Comparison of ENCODE assay signal across 8 cellular contexts in genomic region chr22:38114484-38115398, GRCh38. TPM values are rescaled to one million over a fixed set of nuclear protein-coding genes. Genes with fewer than 3 reads are reported as not detected.
DNase-seq lines count a peak whose midpoint lies in the region; ATAC-seq, FAIRE-seq and TF ChIP-seq lines count a peak whose summit lies in the region.

No MANE protein-coding gene starts in this region.

- H2BK5ac ChIP-seq in H1 (ENCODE audit: low read depth, low read length): 0 out of 2 replicates have a peak overlapping the region, but pooled peaks have one; percentile 60

- H2BK20ac ChIP-seq in H1 (ENCODE audit: low read length): peak overlapping the region; percentile 21; the same call in 1 of the 2 replicates

- H2AFZ ChIP-seq in H1 (ENCODE audit: low read length): no peak overlapping the region

- no peaks in the 10 kb centered on the region for H3K27me3 ChIP-seq in BJ (ENCODE audit: control insufficient read depth, insufficient read depth, low read length)
- no peaks in the 10 kb centered on the region for H3K27me3 ChIP-seq in NT2/D1 (ENCODE audit: insufficient read depth, insufficient read length)
- H3K27me3 ChIP-seq in H1 (replicated peaks in 1 of 4; ENCODE audit: control insufficient read depth in 3 of 4, extremely low read depth in 1 of 4, insufficient read depth in 3 of 4, low read length in 3 of 4): no peaks in the 10 kb centered on the region; a peak in 2 of 7 replicates

- no peak overlapping the region for H3K14ac ChIP-seq in H1 (ENCODE audit: insufficient read length)

- no peak overlapping the region for H3K4me3 Mint-ChIP-seq in activated CD8-positive, alpha-beta memory T cell treated with anti-CD3 and anti-CD28 coated beads, Interleukin-2, amount 10 ng/mL, durations not matched to agents 7 days and 5 days

- DNase-seq in BJ (ENCODE audit: low read depth) (peak; percentile 15), NT2/D1 (ENCODE audit: low read depth, low spot score) (peak; percentile 56), H1 (ENCODE audit: low read depth in 1 of 2, low spot score in 2 of 2) (peak in 1 of 2 experiments; percentile 99), mesenteric fat pad (ENCODE audit: low spot score) (peak; percentile 94)
- peak; percentile 85 for DNase-seq in activated CD8-positive, alpha-beta memory T cell treated with anti-CD3 and anti-CD28 coated beads, Interleukin-2, amount 10 ng/mL, durations not matched to agents 7 days and 5 days
- DNase-seq in stimulated activated CD8-positive, alpha-beta memory T cell treated with anti-CD3 and anti-CD28 coated beads, Interleukin-15, amount 100 ng/mL, for 4 hours (ENCODE audit: low read depth in 2 of 2): peak; percentile 29 to 35

- no peaks in the 10 kb centered on the region for H3K27me3 Mint-ChIP-seq in activated CD8-positive, alpha-beta memory T cell treated with anti-CD3 and anti-CD28 coated beads, Interleukin-2, amount 10 ng/mL, durations not matched to agents 7 days and 5 days

- H3K36me3 Mint-ChIP-seq in activated CD8-positive, alpha-beta memory T cell treated with anti-CD3 and anti-CD28 coated beads, Interleukin-2, amount 10 ng/mL, durations not matched to agents 7 days and 5 days: no peaks in the 10 kb centered on the region

- no peak; a peak in 1 of 3 replicates for TF ChIP-seq EP300 in H1 (IDR thresholded peaks at IDR 0.05; ENCODE audit: borderline replicate concordance in 1 of 2, low read depth in 2 of 2, low read length in 2 of 2)

- WGBS in H1 (ENCODE audit: extremely low coverage in 1 of 2, insufficient coverage in 1 of 2, insufficient read length in 1 of 2, insufficient replicate concordance in 2 of 2, low coverage in 1 of 2, low lambda C conversion rate in 2 of 2, missing lambda C conversion rate in 1 of 2), 2 experiments: 54% methylated on average over 31 of the region's 32 CpGs; no CpG with 5 or more reads in 1 of the 2 experiments

- no peak overlapping the region for H3K4me2 ChIP-seq in H1 (ENCODE audit: insufficient read depth in 1 of 2, low read depth in 2 of 2, low read length in 2 of 2)

- H4K5ac ChIP-seq in H1 (ENCODE audit: insufficient read length, low read depth, low read length): no peak overlapping the region

- H4K20me1 ChIP-seq in H1 (replicated peaks in 1 of 2; ENCODE audit: control insufficient read depth in 1 of 2, insufficient read depth in 2 of 2, low read length in 2 of 2): no peaks in the 10 kb centered on the region

- TF ChIP-seq POLR2A in H1 (IDR thresholded peaks at IDR 0.05; ENCODE audit: control extremely low read depth in 1 of 2, low read depth in 2 of 2, low read length in 2 of 2): no peak

- no peak overlapping the region for H3K23ac ChIP-seq in H1 (ENCODE audit: insufficient read length)

- ATAC-seq in activated CD8-positive, alpha-beta memory T cell treated with anti-CD3 and anti-CD28 coated beads, Interleukin-2, amount 10 ng/mL, durations not matched to agents 7 days and 5 days: peak; percentile 92
- ATAC-seq in GM18861 (IDR thresholded peaks at IDR 0.05; ENCODE audit: unreplicated experiment): no peak

- FAIRE-seq in H1 (lab: Jason Lieb, UNC): no peak

- H4K8ac ChIP-seq in H1 (ENCODE audit: extremely low read depth, insufficient read depth, low read length): peak overlapping the region; percentile 78; the same call in 1 of the 2 replicates

- no peaks in the 10 kb centered on the region for H3K79me1 ChIP-seq in H1 (ENCODE audit: low read depth, low read length)

- H3K4me1 Mint-ChIP-seq in activated CD8-positive, alpha-beta memory T cell treated with anti-CD3 and anti-CD28 coated beads, Interleukin-2, amount 10 ng/mL, durations not matched to agents 7 days and 5 days: peaks cover 2% of the 10 kb centered on the region

- no peak overlapping the region for H4K91ac ChIP-seq in H1 (replicated peaks; ENCODE audit: insufficient read length, low read length)

- POLR2A ChIA-PET in BJ (lab: Charles Lee) (no interaction called here), HEK293 (lab: Yijun Ruan, JAX) (interaction anchor here (0.6 to 1.5 kb wide), 4 partner anchors 8 to 81 kb away, joined by 3 read pairs; no protein-coding TSS in a partner anchor), H1 (lab: Charles Lee; ENCODE audit: partially characterized antibody) (interaction anchor here (1.0 to 1.3 kb wide), 4 partner anchors 9 to 80 kb away, joined by 3 to 4 read pairs (median 4); no protein-coding TSS in a partner anchor)

- CTCF ChIA-PET in BJ (lab: Yijun Ruan, JAX): interaction anchor here (0.6 to 2.9 kb wide), 41 partner anchors 9 to 239 kb away, joined by 3 to 30 read pairs (median 5); partner anchors contain the start of genes MAFF and PICK1
- CTCF ChIA-PET in HEK293 (lab: Yijun Ruan, JAX): interaction anchor here (0.6 to 4.5 kb wide), 51 partner anchors 8 to 964 kb away, joined by 3 to 35 read pairs (median 4); partner anchors contain the start of gene PLA2G6
- CTCF ChIA-PET in activated CD8-positive, alpha-beta memory T cell treated with anti-CD3 and anti-CD28 coated beads, Interleukin-2, amount 10 ng/mL, durations not matched to agents 7 days and 5 days (lab: Charles Lee): interaction anchor here (0.6 to 3.5 kb wide), 39 partner anchors 9 to 404 kb away, joined by 3 to 27 read pairs (median 3); no protein-coding TSS in a partner anchor
- CTCF ChIA-PET in H1 (lab: Charles Lee; ENCODE audit: partially characterized antibody): interaction anchor here (0.7 to 10.2 kb wide), 47 partner anchors 8 to 333 kb away, joined by 3 to 194 read pairs (median 4); partner anchors contain the start of genes C22orf23 and POLR2F

- no peak overlapping the region for H3K56ac ChIP-seq in H1 (replicated peaks; ENCODE audit: insufficient read length, low read depth, low read length)

- H3K9me3 Mint-ChIP-seq in activated CD8-positive, alpha-beta memory T cell treated with anti-CD3 and anti-CD28 coated beads, Interleukin-2, amount 10 ng/mL, durations not matched to agents 7 days and 5 days (ENCODE audit: low read depth): no peaks in the 10 kb centered on the region

- no peaks in the 10 kb centered on the region; the same call in 1 of the 2 replicates for H3K4me1 ChIP-seq in HEK293 (ENCODE audit: control insufficient read depth, insufficient read depth, low read length)
- peaks cover 7% of the 10 kb centered on the region for H3K4me1 ChIP-seq in NT2/D1 (ENCODE audit: insufficient read depth, insufficient read length)
- H3K4me1 ChIP-seq in H1 (replicated peaks in 1 of 4; ENCODE audit: control insufficient read depth in 3 of 4, insufficient read depth in 4 of 4, low read length in 3 of 4): peaks cover 0 to 9% (median 7%) of the 10 kb centered on the region in 4 experiments; a peak in 3 of 7 replicates

- no peaks in the 10 kb centered on the region for H3K79me2 ChIP-seq in H1 (ENCODE audit: control insufficient read depth in 1 of 2, insufficient read depth in 2 of 2, low read length in 2 of 2)

- H2BK120ac ChIP-seq in H1 (replicated peaks; ENCODE audit: low read depth, low read length): no peak overlapping the region

- H3K9ac ChIP-seq in NT2/D1 (ENCODE audit: insufficient read length, low read depth) (peak overlapping the region; percentile 22), H1 (replicated peaks in 1 of 4; ENCODE audit: extremely low read depth in 1 of 4, low read depth in 3 of 4, low read length in 3 of 4) (no peak overlapping the region)

- H3K27ac Mint-ChIP-seq in activated CD8-positive, alpha-beta memory T cell treated with anti-CD3 and anti-CD28 coated beads, Interleukin-2, amount 10 ng/mL, durations not matched to agents 7 days and 5 days: no peak overlapping the region

- no peak overlapping the region for H2AK5ac ChIP-seq in H1 (ENCODE audit: low read depth, low read length)

- H3K27ac ChIP-seq in HEK293 (ENCODE audit: extremely low read depth, low read depth, low read length): no peak overlapping the region
- H3K27ac ChIP-seq in H1 (ENCODE audit: low read depth, low read length): no peak overlapping the region

- no peak overlapping the region; the same call in none of the 2 replicates for H2BK15ac ChIP-seq in H1 (ENCODE audit: low read length)

- H3K36me3 ChIP-seq in BJ (ENCODE audit: control insufficient read depth, insufficient read depth, low read length) (no peaks in the 10 kb centered on the region), HEK293 (ENCODE audit: control insufficient read depth in 2 of 2, insufficient read depth in 1 of 2, low read length in 2 of 2) (peaks cover 0 to 13% of the 10 kb centered on the region in 2 experiments; a peak in 1 of 3 replicates), NT2/D1 (ENCODE audit: insufficient read depth, insufficient read length, low read length) (peaks cover 4% of the 10 kb centered on the region), H1 (ENCODE audit: control insufficient read depth in 2 of 4, insufficient read depth in 4 of 4, low read length in 3 of 4) (no peaks in the 10 kb centered on the region)

- peak; percentile 70 to 81 for TF ChIP-seq RAD21 in H1 (IDR thresholded peaks at IDR 0.05 in 1 of 2, conservative IDR thresholded peaks at IDR 0.05 in 1 of 2; ENCODE audit: low read depth in 2 of 2, low read length in 2 of 2)

- H3K4ac ChIP-seq in H1 (replicated peaks; ENCODE audit: insufficient read length, low read depth, low read length): no peak overlapping the region

- no peak overlapping the region; the same call in 1 of the 2 replicates for H3K18ac ChIP-seq in H1 (ENCODE audit: extremely low read depth, low read length)

- peak overlapping the region; percentile 75; the same call in 1 of the 2 replicates for H2BK12ac ChIP-seq in H1 (ENCODE audit: low read depth, low read length)

- no peaks in the 10 kb centered on the region for H3K23me2 ChIP-seq in H1 (ENCODE audit: low read depth, low read length)

- H3K4me3 ChIP-seq in BJ (ENCODE audit: low read depth, low read length) (no peak overlapping the region), HEK293 (ENCODE audit: low read depth, low read length) (no peak overlapping the region), NT2/D1 (ENCODE audit: insufficient read length, low read depth) (no peak overlapping the region), H1 (ENCODE audit: extremely low read depth in 1 of 4, insufficient read depth in 2 of 4, low read depth in 3 of 4, low read length in 4 of 4) (no peak overlapping the region)

- peak; percentile 99 for TF ChIP-seq CTCF in BJ (IDR thresholded peaks at IDR 0.05; ENCODE audit: insufficient read depth, low read depth, low read length)
- TF ChIP-seq CTCF in HEK293 (tag by site-specific recombination; IDR thresholded peaks at IDR 0.05): peak; percentile 92
- peak; percentile 93 to 98 (median 98) for TF ChIP-seq CTCF in H1 (IDR thresholded peaks at IDR 0.05; ENCODE audit: control extremely low read depth in 1 of 3, insufficient read depth in 1 of 3, low read depth in 1 of 3, low read length in 3 of 3)

- H3K9me3 ChIP-seq in HEK293 (ENCODE audit: control insufficient read depth, insufficient read depth, low read depth, low read length) (no peaks in the 10 kb centered on the region), NT2/D1 (ENCODE audit: insufficient read depth, low read length) (no peaks in the 10 kb centered on the region), H1 (ENCODE audit: insufficient read depth in 2 of 2, low read depth in 1 of 2, low read length in 1 of 2) (no peaks in the 10 kb centered on the region)

RNA-seq across cellular contexts. Expression of gene BAIAP2L2, which starts 4.3 kb away (rescaled TPM):
- 1.2 and 1.3 TPM in 2 replicates for polyA plus RNA-seq in BJ (2011; rRNA removed)
- 0.33 and 0.67 TPM in 2 replicates for polyA minus RNA-seq in BJ (2011; rRNA and poly(A)+ RNA removed)
- under 1 TPM; 0.37 to 0.70 TPM for total RNA-seq in activated CD8-positive, alpha-beta memory T cell treated with anti-CD3 and anti-CD28 coated beads, Interleukin-2, amount 10 ng/mL, durations not matched to agents 7 days and 5 days
- total RNA-seq in H1 (2021; fragmentation: NEBNext Ultra II Directional; extraction: Animal tissue kit (Norgen Biotek cat#: 25700)): 5.4 and 7.2 TPM in 2 replicates
- 10.0 and 13.9 TPM in 2 replicates for polyA plus RNA-seq in H1 (2011; rRNA removed)
- polyA plus RNA-seq in H1 (2011; cell fraction: cytosol; rRNA removed): 5.2 TPM
- polyA plus RNA-seq in H1 (2011; cell fraction: nucleus; rRNA removed): 14.7 TPM
- 2.3 to 7.1 TPM (median 5.9 TPM) in 4 replicates for polyA plus RNA-seq in H1 (2012, experiment 1 of 2)
- polyA plus RNA-seq in H1 (2012, experiment 2 of 2): 3.2 TPM
- polyA plus RNA-seq in H1 (2013, experiment 1 of 2): 5.7 TPM
- 5.2 TPM for polyA plus RNA-seq in H1 (2013, experiment 2 of 2)
- 0.54 and 1.1 TPM in 2 replicates for polyA minus RNA-seq in H1 (2011; rRNA and poly(A)+ RNA removed)
- polyA minus RNA-seq in H1 (2011; cell fraction: cytosol; rRNA and poly(A)+ RNA removed): 5.6 TPM
- 1.5 TPM for polyA minus RNA-seq in H1 (2011; cell fraction: nucleus; rRNA and poly(A)+ RNA removed)
- total RNA-seq in mesenteric fat pad: 1.8 TPM

RNA-seq across cellular contexts. Expression of gene SLC16A8, which starts 30.8 kb away (rescaled TPM):
- polyA plus RNA-seq in BJ (2011; rRNA removed) (0.10 and 0.17 TPM in 2 replicates), H1 (2011; rRNA removed) (0.70 and 1.2 TPM in 2 replicates)
- polyA minus RNA-seq in BJ (2011; rRNA and poly(A)+ RNA removed): not detected in 2 replicates
- total RNA-seq in activated CD8-positive, alpha-beta memory T cell treated with anti-CD3 and anti-CD28 coated beads, Interleukin-2, amount 10 ng/mL, durations not matched to agents 7 days and 5 days: not detected
- total RNA-seq in H1 (2021; fragmentation: NEBNext Ultra II Directional; extraction: Animal tissue kit (Norgen Biotek cat#: 25700)): not detected in 2 replicates
- polyA plus RNA-seq in H1 (2011; cell fraction: cytosol; rRNA removed): 0.62 TPM
- 0.44 TPM for polyA plus RNA-seq in H1 (2011; cell fraction: nucleus; rRNA removed)
- 0.69 to 1.6 TPM (median 1.3 TPM) in 4 replicates for polyA plus RNA-seq in H1 (2012, experiment 1 of 2)
- 0.43 TPM for polyA plus RNA-seq in H1 (2012, experiment 2 of 2)
- polyA plus RNA-seq in H1 (2013, experiment 1 of 2): 0.28 TPM
- 0.17 TPM for polyA plus RNA-seq in H1 (2013, experiment 2 of 2)
- not detected in 2 replicates for polyA minus RNA-seq in H1 (2011; rRNA and poly(A)+ RNA removed)
- not detected for polyA minus RNA-seq in H1 (2011; cell fraction: cytosol; rRNA and poly(A)+ RNA removed)
- polyA minus RNA-seq in H1 (2011; cell fraction: nucleus; rRNA and poly(A)+ RNA removed): 0.40 TPM
- total RNA-seq in mesenteric fat pad: not detected

RNA-seq across cellular contexts. Expression of gene PICK1, which starts 57.5 kb away (rescaled TPM):
- 27.9 and 32.4 TPM in 2 replicates for polyA plus RNA-seq in BJ (2011; rRNA removed)
- 13.4 and 19.7 TPM in 2 replicates for polyA minus RNA-seq in BJ (2011; rRNA and poly(A)+ RNA removed)
- 10 to 100 TPM; 12.5 to 15.9 TPM for total RNA-seq in activated CD8-positive, alpha-beta memory T cell treated with anti-CD3 and anti-CD28 coated beads, Interleukin-2, amount 10 ng/mL, durations not matched to agents 7 days and 5 days
- 22.9 and 26.2 TPM in 2 replicates for total RNA-seq in H1 (2021; fragmentation: NEBNext Ultra II Directional; extraction: Animal tissue kit (Norgen Biotek cat#: 25700))
- 20.4 and 26.7 TPM in 2 replicates for polyA plus RNA-seq in H1 (2011; rRNA removed)
- 34.3 TPM for polyA plus RNA-seq in H1 (2011; cell fraction: cytosol; rRNA removed)
- 80.4 TPM for polyA plus RNA-seq in H1 (2011; cell fraction: nucleus; rRNA removed)
- polyA plus RNA-seq in H1 (2012, experiment 1 of 2): 14.3 to 28.4 TPM (median 26.6 TPM) in 4 replicates
- 17.5 TPM for polyA plus RNA-seq in H1 (2012, experiment 2 of 2)
- polyA plus RNA-seq in H1 (2013, experiment 1 of 2): 13.5 TPM
- 13.1 TPM for polyA plus RNA-seq in H1 (2013, experiment 2 of 2)
- polyA minus RNA-seq in H1 (2011; rRNA and poly(A)+ RNA removed): 24.3 and 33.6 TPM in 2 replicates
- polyA minus RNA-seq in H1 (2011; cell fraction: cytosol; rRNA and poly(A)+ RNA removed): 15.3 TPM
- 33.8 TPM for polyA minus RNA-seq in H1 (2011; cell fraction: nucleus; rRNA and poly(A)+ RNA removed)
- 13.5 TPM for total RNA-seq in mesenteric fat pad
